22 cellular contexts compared by ENCODE assay signal in the genomic region with DNA sequence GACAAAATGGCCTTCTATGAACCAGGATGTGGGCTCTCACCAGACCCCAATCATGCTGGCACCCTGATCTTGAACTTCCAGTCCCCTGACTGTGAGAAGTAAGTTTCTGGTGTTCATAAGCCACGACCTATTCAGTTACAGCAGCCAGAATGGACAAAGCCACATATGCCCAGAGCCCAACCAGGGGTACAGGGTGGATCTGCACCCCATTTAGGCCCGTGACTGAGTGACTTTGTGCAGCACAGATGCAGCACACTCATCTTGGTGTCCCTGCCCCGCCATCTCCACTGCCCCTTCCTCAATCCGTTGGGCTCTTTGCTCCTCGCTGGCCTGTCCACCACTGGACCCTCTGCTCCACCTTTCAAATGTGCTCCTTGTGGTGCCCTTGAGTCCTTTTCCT.
DNase-seq lines count a peak whose midpoint lies in the region; ATAC-seq, FAIRE-seq and TF ChIP-seq lines count a peak whose summit lies in the region.
"Had no signal": no experiment of that assay in that cellular context is flagged by ENCODE, and none has a peak within 500 bp of the region (broad histone marks: within the 10 kb centered on the region; RNA-seq: fewer than 3 reads in every experiment).

No MANE protein-coding gene starts in this region.

- H3K4ac ChIP-seq in H1 (replicated peaks; ENCODE audit: insufficient read length, low read depth, low read length), result no peak overlapping the region

- TF ChIP-seq CTCF in H1 (IDR thresholded peaks at IDR 0.05; ENCODE audit: control extremely low read depth in 1 of 3, insufficient read depth in 1 of 3, low read depth in 1 of 3, low read length in 3 of 3), result no peak
- TF ChIP-seq CTCF in nephron progenitor cell (IDR thresholded peaks at IDR 0.05), result no peak

- H2BK120ac ChIP-seq in H1 (replicated peaks; ENCODE audit: low read depth, low read length), result no peak overlapping the region

- no peaks in the 10 kb centered on the region for H3K4me1 Mint-ChIP-seq in nephron progenitor cell
- H3K4me1 Mint-ChIP-seq: CD4-positive, CD25-positive, alpha-beta regulatory T cell had no signal

- POLR2A ChIA-PET in H1 (lab: Charles Lee; ENCODE audit: partially characterized antibody), result no interaction called here

- H3K9me3 ChIP-seq in H1 (ENCODE audit: insufficient read depth in 2 of 2, low read depth in 1 of 2, low read length in 1 of 2), result no peaks in the 10 kb centered on the region
- H3K9me3 ChIP-seq: BLaER1, Caco-2 had no signal

- no peaks in the 10 kb centered on the region; the same call in 1 of the 2 replicates for H3K23me2 ChIP-seq in H1 (ENCODE audit: low read depth, low read length)

- no peak overlapping the region for H2AK5ac ChIP-seq in H1 (ENCODE audit: low read depth, low read length)

- H3K79me2 ChIP-seq in H1 (ENCODE audit: control insufficient read depth in 1 of 2, insufficient read depth in 2 of 2, low read length in 2 of 2), result no peaks in the 10 kb centered on the region

- H3K9me3 Mint-ChIP-seq in nephron progenitor cell, result peaks cover 19% of the 10 kb centered on the region
- H3K9me3 Mint-ChIP-seq: CD8-positive, alpha-beta T cell had no signal

- no peak overlapping the region for H4K91ac ChIP-seq in H1 (replicated peaks; ENCODE audit: insufficient read length, low read length)

- 84% methylated on average over 5 of the region's 5 CpGs; no CpG with 5 or more reads in 1 of the 2 experiments for WGBS in H1 (ENCODE audit: extremely low coverage in 1 of 2, insufficient coverage in 1 of 2, insufficient read length in 1 of 2, insufficient replicate concordance in 2 of 2, low coverage in 1 of 2, low lambda C conversion rate in 2 of 2, missing lambda C conversion rate in 1 of 2), 2 experiments

- H3K4me1 ChIP-seq in H1 (replicated peaks in 1 of 4; ENCODE audit: control insufficient read depth in 3 of 4, insufficient read depth in 4 of 4, low read length in 3 of 4), result no peaks in the 10 kb centered on the region
- H3K4me1 ChIP-seq: BLaER1, Caco-2 had no signal

- H2BK12ac ChIP-seq in H1 (ENCODE audit: low read depth, low read length), result no peak overlapping the region

- H3K4me3 ChIP-seq in H1 (ENCODE audit: extremely low read depth in 1 of 4, insufficient read depth in 2 of 4, low read depth in 3 of 4, low read length in 4 of 4), result no peak overlapping the region
- H3K4me3 ChIP-seq: BLaER1 had no signal

- no peaks in the 10 kb centered on the region for H3K27me3 ChIP-seq in H1 (replicated peaks in 1 of 4; ENCODE audit: control insufficient read depth in 3 of 4, extremely low read depth in 1 of 4, insufficient read depth in 3 of 4, low read length in 3 of 4)
- H3K27me3 ChIP-seq: BLaER1 had no signal

- FAIRE-seq in H1 (lab: Jason Lieb, UNC), result no peak
- FAIRE-seq: A204.1, G401.6, GM12892 had no signal

- H3K56ac ChIP-seq in H1 (replicated peaks; ENCODE audit: insufficient read length, low read depth, low read length), result no peak overlapping the region

- peaks cover 9% of the 10 kb centered on the region for H3K27me3 Mint-ChIP-seq in nephron progenitor cell (ENCODE audit: low read depth, poor library complexity)
- H3K27me3 Mint-ChIP-seq: B cell; CD4-positive, CD25-positive, alpha-beta regulatory T cell had no signal

- no peak overlapping the region for H2AFZ ChIP-seq in H1 (ENCODE audit: low read length)

- H3K36me3 Mint-ChIP-seq in nephron progenitor cell (ENCODE audit: low read depth), result peaks cover 9% of the 10 kb centered on the region
- H3K36me3 Mint-ChIP-seq: CD4-positive, CD25-positive, alpha-beta regulatory T cell; CD8-positive, alpha-beta T cell had no signal

- peak overlapping the region; percentile 52; the same call in 1 of the 2 replicates for H2BK5ac ChIP-seq in H1 (ENCODE audit: low read depth, low read length)

- no peak overlapping the region for H3K27ac ChIP-seq in H1 (ENCODE audit: low read depth, low read length)
- H3K27ac ChIP-seq: 22Rv1, BLaER1, C4-2B had no signal

- no peak overlapping the region for H3K4me3 Mint-ChIP-seq in nephron progenitor cell
- H3K4me3 Mint-ChIP-seq: B cell; CD4-positive, CD25-positive, alpha-beta regulatory T cell; CD8-positive, alpha-beta T cell had no signal

- CTCF ChIA-PET in H1 (lab: Charles Lee; ENCODE audit: partially characterized antibody), result interaction anchor here (1.4 kb wide), 1 partner anchor 14 kb away, joined by 3 read pairs; no protein-coding TSS in a partner anchor

- H4K8ac ChIP-seq in H1 (ENCODE audit: extremely low read depth, insufficient read depth, low read length), result no peak overlapping the region; the same call in 1 of the 2 replicates

- no peaks in the 10 kb centered on the region for H4K20me1 ChIP-seq in H1 (replicated peaks in 1 of 2; ENCODE audit: control insufficient read depth in 1 of 2, insufficient read depth in 2 of 2, low read length in 2 of 2)
- H4K20me1 ChIP-seq: BLaER1 had no signal

- H3K9ac ChIP-seq in H1 (replicated peaks in 1 of 4; ENCODE audit: extremely low read depth in 1 of 4, low read depth in 3 of 4, low read length in 3 of 4), result no peak overlapping the region
- H3K9ac ChIP-seq: BLaER1 had no signal

- TF ChIP-seq POLR2A in H1 (IDR thresholded peaks at IDR 0.05; ENCODE audit: control extremely low read depth in 1 of 2, low read depth in 2 of 2, low read length in 2 of 2), result no peak

- H3K79me1 ChIP-seq in H1 (ENCODE audit: low read depth, low read length), result no peaks in the 10 kb centered on the region

- no peak overlapping the region for H4K5ac ChIP-seq in H1 (ENCODE audit: insufficient read length, low read depth, low read length)

- peak overlapping the region; percentile 34 for H3K27ac Mint-ChIP-seq in nephron progenitor cell
- H3K27ac Mint-ChIP-seq: B cell; CD8-positive, alpha-beta T cell had no signal

- no peaks in the 10 kb centered on the region for H3K36me3 ChIP-seq in H1 (ENCODE audit: control insufficient read depth in 2 of 4, insufficient read depth in 4 of 4, low read length in 3 of 4)
- H3K36me3 ChIP-seq: BLaER1 had no signal

- no peak for TF ChIP-seq RAD21 in H1 (IDR thresholded peaks at IDR 0.05 in 1 of 2, conservative IDR thresholded peaks at IDR 0.05 in 1 of 2; ENCODE audit: low read depth in 2 of 2, low read length in 2 of 2)

- peak; percentile 70 for DNase-seq in cardiac septum (ENCODE audit: low spot score)
- DNase-seq in left ventricle myocardium superior, result no peak
- no peak for DNase-seq in H1 (ENCODE audit: low read depth in 1 of 2, low spot score in 2 of 2)
- DNase-seq in nephron progenitor cell, result no peak
- DNase-seq in NCI-H82 (lab: John Stamatoyannopoulos, UW), result no peak
- no peak for DNase-seq in superior temporal gyrus (ENCODE audit: extremely low spot score)
- DNase-seq: Caco-2; CD4-positive, CD25-positive, alpha-beta regulatory T cell; CD8-positive, alpha-beta T cell; DMS153; DND-41; GOT3; H7; HCEC 1CT had no signal

- ATAC-seq in left ventricle myocardium superior, result no peak
- ATAC-seq in HG03039 (IDR thresholded peaks at IDR 0.05; ENCODE audit: unreplicated experiment), result no peak
- ATAC-seq: CD8-positive, alpha-beta T cell had no signal

- H3K23ac ChIP-seq in H1 (ENCODE audit: insufficient read length), result no peak overlapping the region

- no peak for TF ChIP-seq EP300 in H1 (IDR thresholded peaks at IDR 0.05; ENCODE audit: borderline replicate concordance in 1 of 2, low read depth in 2 of 2, low read length in 2 of 2)

- no peak overlapping the region for H2BK15ac ChIP-seq in H1 (ENCODE audit: low read length)

- H2BK20ac ChIP-seq in H1 (ENCODE audit: low read length), result no peak overlapping the region

- no peak overlapping the region for H3K14ac ChIP-seq in H1 (ENCODE audit: insufficient read length)

- intact Hi-C loops in cardiac septum (cut with DNase I) (no loop called here), left ventricle myocardium superior (cut with micrococcal nuclease) (no loop called here)

- no peak overlapping the region for H3K18ac ChIP-seq in H1 (ENCODE audit: extremely low read depth, low read length)

- H3K4me2 ChIP-seq in H1 (ENCODE audit: insufficient read depth in 1 of 2, low read depth in 2 of 2, low read length in 2 of 2), result no peak overlapping the region
- H3K4me2 ChIP-seq: BLaER1 had no signal

TF ChIP-seq in H1, 55 proteins besides CTCF, POLR2A, EP300 and RAD21 (continues in another document):
- TF ChIP-seq SP1 (IDR thresholded peaks at IDR 0.05; ENCODE audit: low read depth, low read length), result no peak
